13 cellular contexts compared by ENCODE assay signal in the genomic region with DNA sequence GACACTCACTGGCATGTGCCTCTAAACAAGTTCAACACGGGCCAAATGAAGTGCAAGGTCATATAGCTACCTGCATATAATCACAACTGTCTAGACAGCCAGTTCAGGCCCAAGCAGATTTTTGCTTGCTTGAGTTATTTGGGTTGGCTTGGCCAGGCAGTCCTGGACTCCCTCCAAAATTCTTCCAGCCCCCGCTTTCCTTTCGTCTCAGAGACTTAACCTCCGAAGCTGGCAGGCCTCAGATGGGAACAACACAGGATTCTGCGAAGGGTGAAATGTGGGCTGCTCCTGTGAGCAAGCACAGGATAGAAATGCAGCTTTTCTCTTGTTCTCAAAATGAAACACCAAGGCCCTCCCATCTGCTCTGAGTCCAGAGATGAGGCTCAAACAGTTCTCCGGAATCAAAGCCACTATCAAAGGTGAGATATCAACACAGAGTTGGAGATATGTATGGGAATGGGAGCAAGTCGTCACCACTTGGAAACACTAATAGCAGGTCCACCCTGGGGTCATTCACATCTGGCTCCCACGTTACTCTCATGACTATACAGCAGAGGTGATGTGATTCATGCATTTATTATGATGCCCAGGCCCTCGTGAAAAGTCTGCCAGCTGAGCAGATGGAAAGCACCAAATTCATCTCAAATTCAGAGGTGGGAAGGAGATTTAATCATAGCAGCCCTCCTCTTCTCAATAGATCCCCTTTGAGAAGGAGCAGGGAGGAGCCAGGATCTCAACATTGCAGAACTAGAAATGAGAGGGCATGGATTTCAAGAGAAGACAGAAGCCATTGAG.
DNase-seq lines count a peak whose midpoint lies in the region; ATAC-seq and TF ChIP-seq lines count a peak whose summit lies in the region.
"Had no signal": no experiment of that assay in that cellular context is flagged by ENCODE, and none has a peak within 500 bp of the region (broad histone marks: within the 10 kb centered on the region; RNA-seq: fewer than 3 reads in every experiment).

No MANE protein-coding gene starts in this region.

- no peaks in the 10 kb centered on the region for H3K9me3 ChIP-seq in AG04450 (ENCODE audit: control insufficient read depth, insufficient read depth, low read length)
- H3K9me3 ChIP-seq: neutrophil, upper lobe of right lung had no signal

- no peak overlapping the region for H3K4me3 Mint-ChIP-seq in osteocyte (ENCODE audit: unreplicated experiment)

- H3K27ac Mint-ChIP-seq in osteocyte (ENCODE audit: unreplicated experiment): peak overlapping the region; percentile 65

- DNase-seq in AG04450 (ENCODE audit: low read depth, low spot score) (peak; percentile 49), astrocyte of the hippocampus (ENCODE audit: low read depth, low spot score) (peak; percentile 96), head of caudate nucleus (peak in 27 of 42 donors; percentile 3 to 68 (median 25)), osteocyte (ENCODE audit: extremely low spot score, unreplicated experiment) (no peak), NCI-H2029 treated with DMSO at 0.1 percent for 48 hours (lab: John Stamatoyannopoulos, UW) (no peak), SHP77 (lab: John Stamatoyannopoulos, UW) (no peak), NCI-H2081 (lab: John Stamatoyannopoulos, UW) (no peak)
- DNase-seq: NCI-H2171, upper lobe of right lung had no signal

- H3K27ac ChIP-seq in AG04450 (ENCODE audit: low read depth, low read length): peak overlapping the region; percentile 58
- H3K27ac ChIP-seq: KMS-11, neutrophil, upper lobe of right lung had no signal

- TF ChIP-seq CTCF in AG04450 (IDR thresholded peaks at IDR 0.05; ENCODE audit: low read depth, low read length): no peak
- no peak for TF ChIP-seq CTCF in osteocyte (IDR thresholded peaks at IDR 0.05)

- H3K9me3 Mint-ChIP-seq in osteocyte (ENCODE audit: unreplicated experiment): no peaks in the 10 kb centered on the region

- no peak overlapping the region for H3K4me3 ChIP-seq in AG04450 (ENCODE audit: low read depth, low read length)
- H3K4me3 ChIP-seq: upper lobe of right lung had no signal

- no peaks in the 10 kb centered on the region for H3K27me3 Mint-ChIP-seq in osteocyte (ENCODE audit: unreplicated experiment)

- CTCF ChIA-PET in AG04450 (lab: Charles Lee): interaction anchor here (1.4 kb wide), 1 partner anchor 329 kb away, joined by 4 read pairs; no protein-coding TSS in a partner anchor

- POLR2A ChIA-PET in AG04450 (lab: Yijun Ruan, JAX): no interaction called here

- H3K27me3 ChIP-seq in AG04450 (ENCODE audit: control insufficient read depth, insufficient read depth, low read length): no peaks in the 10 kb centered on the region
- H3K27me3 ChIP-seq: neutrophil, upper lobe of right lung had no signal

- no peak for ATAC-seq in HG02642 (IDR thresholded peaks at IDR 0.05; ENCODE audit: poor library complexity, unreplicated experiment)
- ATAC-seq: Panc1, upper lobe of right lung had no signal

- intact Hi-C loops in head of caudate nucleus (cut with DNase I): no loop called here

- peaks cover 16% of the 10 kb centered on the region for H3K4me1 Mint-ChIP-seq in osteocyte (ENCODE audit: unreplicated experiment)

- no peaks in the 10 kb centered on the region for H3K36me3 Mint-ChIP-seq in osteocyte (ENCODE audit: unreplicated experiment)

Comparison
In these comparisons a context has a peak if more than half of its experiments do, and no peak if none do; other contexts are left out.
1. DNase-seq: peak in AG04450 (single experiment), astrocyte of the hippocampus (single experiment) and head of caudate nucleus (27 of 42); none in osteocyte (single experiment), NCI-H2029 treated with DMSO at 0.1 percent for 48 hours (single experiment), SHP77 (0 of 2) and NCI-H2081 (0 of 2).